In the genomic region with DNA sequence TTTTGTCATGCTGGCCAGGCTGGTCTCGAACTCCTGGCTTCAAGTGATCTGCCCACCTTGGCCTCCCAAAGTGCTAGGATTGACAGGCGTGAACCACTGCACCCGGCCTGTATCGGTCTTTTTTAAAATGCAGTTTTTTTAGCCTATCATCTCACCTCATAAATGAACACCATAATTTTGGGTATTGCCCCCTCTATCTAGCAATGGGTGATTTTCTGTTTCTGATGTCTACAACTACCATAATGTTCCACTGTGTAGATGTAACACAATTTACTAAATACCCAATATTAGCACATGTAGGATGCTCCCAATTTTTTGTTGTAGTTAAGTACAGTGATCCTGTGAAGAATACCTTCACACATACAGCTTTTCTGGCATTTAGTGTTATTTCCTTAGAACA, we compare ENCODE assay signal across 10 cellular contexts. TPM values are rescaled to one million over a fixed set of nuclear protein-coding genes. Genes with fewer than 3 reads are reported as not detected.
DNase-seq lines count a peak whose midpoint lies in the region; ATAC-seq and TF ChIP-seq lines count a peak whose summit lies in the region.
"Had no signal": no experiment of that assay in that cellular context is flagged by ENCODE, and none has a peak within 500 bp of the region (broad histone marks: within the 10 kb centered on the region; RNA-seq: fewer than 3 reads in every experiment).

No MANE protein-coding gene starts in this region.

- TF ChIP-seq CTCF in VCaP (conservative IDR thresholded peaks at IDR 0.05) (no peak), glutamatergic neuron (IDR thresholded peaks at IDR 0.05; ENCODE audit: partially characterized antibody, unreplicated experiment) (no peak), tibial artery (IDR thresholded peaks at IDR 0.05) (no peak)

- CTCF ChIA-PET in activated naive CD4-positive, alpha-beta T cell treated with anti-CD3 and anti-CD28 coated beads for 36 hours (lab: Charles Lee): interaction anchor here (1.3 kb wide), 1 partner anchor 21 kb away, joined by 4 read pairs; no protein-coding TSS in a partner anchor

- peak overlapping the region; percentile 77 for H3K4me3 Mint-ChIP-seq in activated naive CD4-positive, alpha-beta T cell treated with anti-CD3 and anti-CD28 coated beads for 36 hours
- H3K4me3 Mint-ChIP-seq in glutamatergic neuron (ENCODE audit: unreplicated experiment): peak overlapping the region; percentile 89

- intact Hi-C loops in activated naive CD4-positive, alpha-beta T cell treated with anti-CD3 and anti-CD28 coated beads for 36 hours (cut with micrococcal nuclease): loop anchor here (10.0 kb wide), 1 partner anchor 992 kb away; a partner anchor contains a TSS
- intact Hi-C loops in tibial artery (cut with DNase I; ENCODE audit: low total_unique reads): loop anchor here (5.0 kb wide), 1 partner anchor 36 kb away; no protein-coding TSS in a partner anchor

- no peaks in the 10 kb centered on the region for H3K9me3 ChIP-seq in tibial artery

- no peak for ATAC-seq in HG03045 (IDR thresholded peaks at IDR 0.05; ENCODE audit: unreplicated experiment)
- ATAC-seq: left colon had no signal

- no peaks in the 10 kb centered on the region for H3K36me3 ChIP-seq in tibial artery

- peaks cover 0 to 31% (median 14%) of the 10 kb centered on the region in 4 donors for H3K4me1 ChIP-seq in tibial artery

- DNase-seq in activated naive CD4-positive, alpha-beta T cell treated with anti-CD3 and anti-CD28 coated beads for 36 hours: no peak
- DNase-seq in activated naive CD4-positive, alpha-beta T cell treated with anti-CD3 and anti-CD28 coated beads, Interleukin-2, amount 50 U/mL, for 16 hours: no peak
- DNase-seq in glutamatergic neuron: no peak
- DNase-seq in tibial artery: no peak
- no peak for DNase-seq in activated CD8-positive, alpha-beta memory T cell treated with anti-CD3 and anti-CD28 coated beads for 24 hours
- no peak for DNase-seq in COR-L47 (lab: John Stamatoyannopoulos, UW)
- DNase-seq: left colon, SHP77 had no signal

- H3K27ac ChIP-seq in VCaP: peak overlapping the region; percentile 94; the same call in 1 of the 2 replicates
- H3K27ac ChIP-seq in tibial artery: peak overlapping the region; percentile 98

- no peaks in the 10 kb centered on the region for H3K27me3 Mint-ChIP-seq in activated naive CD4-positive, alpha-beta T cell treated with anti-CD3 and anti-CD28 coated beads for 36 hours (ENCODE audit: low read depth)
- peaks cover 9% of the 10 kb centered on the region for H3K27me3 Mint-ChIP-seq in glutamatergic neuron (ENCODE audit: unreplicated experiment)

- H3K4me3 ChIP-seq in tibial artery: peak overlapping the region; percentile 81

- H3K4me1 Mint-ChIP-seq in activated naive CD4-positive, alpha-beta T cell treated with anti-CD3 and anti-CD28 coated beads for 36 hours (ENCODE audit: low read depth): peaks cover 28% of the 10 kb centered on the region
- peaks cover 16% of the 10 kb centered on the region for H3K4me1 Mint-ChIP-seq in glutamatergic neuron (ENCODE audit: low read depth, unreplicated experiment)

- peaks cover 6% of the 10 kb centered on the region for H3K36me3 Mint-ChIP-seq in activated naive CD4-positive, alpha-beta T cell treated with anti-CD3 and anti-CD28 coated beads for 36 hours (ENCODE audit: low read depth)
- H3K36me3 Mint-ChIP-seq in glutamatergic neuron (ENCODE audit: unreplicated experiment): no peaks in the 10 kb centered on the region

- no peak overlapping the region for H3K27ac Mint-ChIP-seq in activated naive CD4-positive, alpha-beta T cell treated with anti-CD3 and anti-CD28 coated beads for 36 hours
- H3K27ac Mint-ChIP-seq in glutamatergic neuron (ENCODE audit: unreplicated experiment): no peak overlapping the region

- no peaks in the 10 kb centered on the region for H3K9me3 Mint-ChIP-seq in activated naive CD4-positive, alpha-beta T cell treated with anti-CD3 and anti-CD28 coated beads for 36 hours
- no peaks in the 10 kb centered on the region for H3K9me3 Mint-ChIP-seq in glutamatergic neuron (ENCODE audit: unreplicated experiment)

- no peaks in the 10 kb centered on the region for H3K27me3 ChIP-seq in tibial artery

RNA-seq across cellular contexts. Expression of a gene that starts 2.0 kb away (rescaled TPM):
- total RNA-seq in activated naive CD4-positive, alpha-beta T cell treated with anti-CD3 and anti-CD28 coated beads for 36 hours: 10 to 100 TPM; 61.5 to 70.9 TPM
- 77.2 TPM for total RNA-seq in glutamatergic neuron (ENCODE audit: unreplicated experiment)
